ENCODE assay signal across 8 cellular contexts in the genomic region with DNA sequence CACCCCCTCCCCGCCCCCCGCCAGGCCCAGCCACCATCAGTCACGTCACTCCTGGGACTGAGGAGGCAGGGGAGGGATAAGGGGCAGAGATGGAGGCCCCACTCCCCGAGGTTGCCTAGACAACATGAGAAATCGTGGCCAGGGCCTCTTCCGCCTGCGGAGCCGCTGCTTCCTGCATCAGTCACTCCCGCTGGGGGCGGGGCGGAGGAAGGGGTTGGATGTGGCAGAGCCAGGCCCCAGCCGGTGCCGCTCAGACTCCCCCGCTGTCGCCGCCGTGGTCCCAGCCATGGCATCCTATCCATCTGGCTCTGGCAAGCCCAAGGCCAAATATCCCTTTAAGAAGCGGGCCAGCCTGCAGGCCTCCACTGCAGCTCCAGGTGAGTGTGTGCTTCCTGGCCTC. TPM values are rescaled to one million over a fixed set of nuclear protein-coding genes. Genes with fewer than 3 reads are reported as not detected.
DNase-seq lines count a peak whose midpoint lies in the region; ATAC-seq and TF ChIP-seq lines count a peak whose summit lies in the region.

No MANE protein-coding gene starts in this region.

- CTCF ChIA-PET in HCT116 (lab: Charles Lee) = interaction anchor here (1.2 to 2.0 kb wide), 4 partner anchors 9 to 73 kb away, joined by 4 to 13 read pairs (median 8); partner anchors contain the start of gene GNAI3

- H3F3A ChIP-seq in MM.1S (ENCODE audit: insufficient read depth, low read length) (no peaks in the 10 kb centered on the region), neural progenitor cell (ENCODE audit: low read depth) (peaks cover 16% of the 10 kb centered on the region)

- H3K27me3 Mint-ChIP-seq in neural progenitor cell (ENCODE audit: insufficient read depth, low read depth) = peaks cover 5% of the 10 kb centered on the region

- no peaks in the 10 kb centered on the region for H3K9me3 ChIP-seq in HCT116 (ENCODE audit: control insufficient read depth in 1 of 2, insufficient read depth in 1 of 2, low read depth in 1 of 2, low read length in 2 of 2)
- no peaks in the 10 kb centered on the region for H3K9me3 ChIP-seq in MM.1S (replicated peaks; ENCODE audit: insufficient read depth, low read length)
- H3K9me3 ChIP-seq in neural progenitor cell (ENCODE audit: low read depth) = no peaks in the 10 kb centered on the region
- no peaks in the 10 kb centered on the region for H3K9me3 ChIP-seq in stomach

- intact Hi-C loops in HCT116 (cut with micrococcal nuclease) (no loop called here), stomach (cut with DNase I; ENCODE audit: low total_unique reads) (no loop called here)

- H3K36me3 Mint-ChIP-seq in neural progenitor cell = peaks cover 8% of the 10 kb centered on the region

- peak overlapping the region; percentile 100 for H3K4me2 ChIP-seq in HCT116 (ENCODE audit: low read length)
- H3K4me2 ChIP-seq in MM.1S (ENCODE audit: low read depth, low read length) = peak overlapping the region; percentile 90; the same call in 1 of the 2 replicates
- peak overlapping the region; percentile 96 for H3K4me2 ChIP-seq in neural progenitor cell

- in situ Hi-C loops in G401 (cut with HindIII; ENCODE audit: low sequenced_read_pairs) = no loop called here

- H3K9ac ChIP-seq in HCT116 (ENCODE audit: low read length) (peak overlapping the region; percentile 99), MM.1S (ENCODE audit: low read length) (peak overlapping the region; percentile 83; the same call in 1 of the 2 replicates), neural progenitor cell (peak overlapping the region; percentile 63)

- H3K4me3 Mint-ChIP-seq in neural progenitor cell = peak overlapping the region; percentile 99

- H3K4me1 ChIP-seq in HCT116 (ENCODE audit: control insufficient read depth in 1 of 2, insufficient read depth in 2 of 2, low read length in 2 of 2) = peaks cover 30 to 47% of the 10 kb centered on the region in 2 experiments; a peak in 3 of 4 replicates
- H3K4me1 ChIP-seq in MM.1S (ENCODE audit: low read length) = peaks cover 7% of the 10 kb centered on the region
- H3K4me1 ChIP-seq in neural progenitor cell = peaks cover 22% of the 10 kb centered on the region
- peaks cover 40 to 77% (median 63%) of the 10 kb centered on the region in 4 donors for H3K4me1 ChIP-seq in stomach

- no peaks in the 10 kb centered on the region for H3K27me3 ChIP-seq in HCT116 (ENCODE audit: insufficient read depth, low read length)
- H3K27me3 ChIP-seq in MM.1S (replicated peaks; ENCODE audit: insufficient read depth, low read length) = no peaks in the 10 kb centered on the region
- no peaks in the 10 kb centered on the region for H3K27me3 ChIP-seq in neural progenitor cell
- H3K27me3 ChIP-seq in stomach = no peaks in the 10 kb centered on the region

- no peak for TF ChIP-seq EP300 in stomach (IDR thresholded peaks at IDR 0.05)

- H3K4me3 ChIP-seq in HCT116 (replicated peaks in 1 of 2; ENCODE audit: low read depth in 1 of 2, low read length in 2 of 2) = peak overlapping the region; percentile 88 to 95
- peak overlapping the region; percentile 86 for H3K4me3 ChIP-seq in MM.1S (ENCODE audit: low read length)
- H3K4me3 ChIP-seq in foreskin fibroblast (ENCODE audit: low read depth in 1 of 2, low read length in 2 of 2) = peak overlapping the region; percentile 86 to 99
- peak overlapping the region; percentile 79 for H3K4me3 ChIP-seq in neural progenitor cell
- peak overlapping the region; percentile 64 to 81 (median 76) for H3K4me3 ChIP-seq in stomach

- TF ChIP-seq CTCF in HCT116 (IDR thresholded peaks at IDR 0.05 in 2 of 3, conservative IDR thresholded peaks at IDR 0.05 in 1 of 3; ENCODE audit: borderline replicate concordance in 1 of 3, insufficient read depth in 1 of 3, low read depth in 2 of 3, low read length in 2 of 3) (no peak), MM.1S (IDR thresholded peaks at IDR 0.05; ENCODE audit: low read length) (no peak), foreskin fibroblast (IDR thresholded peaks at IDR 0.05; ENCODE audit: low read depth, low read length) (no peak), neural progenitor cell (IDR thresholded peaks at IDR 0.05) (no peak), stomach (IDR thresholded peaks at IDR 0.05) (no peak)

- H3K9me2 ChIP-seq in HCT116 (ENCODE audit: insufficient read depth) = no peaks in the 10 kb centered on the region
- no peaks in the 10 kb centered on the region for H3K9me2 ChIP-seq in MM.1S (replicated peaks; ENCODE audit: insufficient read depth, low read length)

- H3K79me2 ChIP-seq in HCT116 (ENCODE audit: insufficient read depth, low read length) (peaks cover 53% of the 10 kb centered on the region), MM.1S (ENCODE audit: low read length) (peaks cover 32% of the 10 kb centered on the region), neural progenitor cell (ENCODE audit: low read depth) (peaks cover 44% of the 10 kb centered on the region)

- POLR2A ChIA-PET in HCT116 (lab: Charles Lee) = interaction anchor here (1.3 to 2.3 kb wide), 2 partner anchors 15 to 73 kb away, joined by 4 to 17 read pairs; partner anchors contain the start of gene GNAI3

- peak; percentile 92 for DNase-seq in G401 (ENCODE audit: low spot score)
- DNase-seq in HCT116 (ENCODE audit: low read depth, low spot score) = peak; percentile 48
- peak; percentile 83 for DNase-seq in MM.1S
- DNase-seq in SHP77 treated with DMSO at 0.1 percent for 48 hours (lab: John Stamatoyannopoulos, UW) = peak; percentile 69
- peak; percentile 96 for DNase-seq in activated gamma-delta T cell treated with Interleukin-2 at 50 U/mL for 16 hours
- peak; percentile 96 to 98 for DNase-seq in foreskin fibroblast
- peak; percentile 94 for DNase-seq in neural progenitor cell (ENCODE audit: low spot score)
- DNase-seq in stomach = peak; percentile 91

- no peak overlapping the region for H2AFZ ChIP-seq in HCT116 (ENCODE audit: low read depth, low read length, poor library complexity, severe bottlenecking)
- 0 out of 2 replicates have a peak overlapping the region, but pooled peaks have one; percentile 38 for H2AFZ ChIP-seq in MM.1S (ENCODE audit: low read length)
- no peak overlapping the region for H2AFZ ChIP-seq in neural progenitor cell (replicated peaks)

- peaks cover 60% of the 10 kb centered on the region for H3K4me1 Mint-ChIP-seq in neural progenitor cell

- 0 to 4% (median 1%) methylated on average over 8 to 18 of the region's 18 CpGs for WGBS in stomach, 5 donors

- no peak for TF ChIP-seq POLR2A in HCT116 (IDR thresholded peaks at IDR 0.05; ENCODE audit: borderline replicate concordance, extremely low read depth, insufficient read depth, insufficient read length)
- no peak for TF ChIP-seq POLR2A in stomach (IDR thresholded peaks at IDR 0.05)

- H3K36me3 ChIP-seq in HCT116 (ENCODE audit: control insufficient read depth in 1 of 2, insufficient read depth in 2 of 2, low read length in 2 of 2) (no peaks in the 10 kb centered on the region; a peak in 1 of 4 replicates), MM.1S (replicated peaks; ENCODE audit: insufficient read depth, low read length) (no peaks in the 10 kb centered on the region), neural progenitor cell (no peaks in the 10 kb centered on the region), stomach (peaks cover 2 to 10% (median 4%) of the 10 kb centered on the region in 4 donors)

- RAD21 ChIA-PET in HCT116 (lab: Charles Lee; ENCODE audit: low non-redundant PET in 1 of 2, low total read pairs in 2 of 2, uncharacterized antibody in 2 of 2, unreplicated experiment in 2 of 2) = no interaction called here

- no peak overlapping the region for H3K27ac Mint-ChIP-seq in neural progenitor cell

- no TSS peak for BruUV-seq in HCT116 (replicated peaks; lab: Mats Ljungman, UMichigan)

- TF ChIP-seq RAD21 in HCT116 (IDR thresholded peaks at IDR 0.05; ENCODE audit: low read depth) = no peak

- H3K27ac ChIP-seq in HCT116 (ENCODE audit: low read depth, low read length) = peak overlapping the region; percentile 86
- H3K27ac ChIP-seq in MM.1S (ENCODE audit: low read length) = no peak overlapping the region
- no peak overlapping the region for H3K27ac ChIP-seq in neural progenitor cell
- peak overlapping the region; percentile 84 to 90 (median 88) for H3K27ac ChIP-seq in stomach

- ATAC-seq in HCT116 = peak; percentile 80

- H4K20me1 ChIP-seq in HCT116 (ENCODE audit: insufficient read depth) (no peaks in the 10 kb centered on the region), MM.1S (ENCODE audit: insufficient read depth, low read length) (no peaks in the 10 kb centered on the region), neural progenitor cell (ENCODE audit: low read depth) (peaks cover 29% of the 10 kb centered on the region)

- H3K9me3 Mint-ChIP-seq in neural progenitor cell = no peaks in the 10 kb centered on the region

TF ChIP-seq in HCT116, 20 proteins besides CTCF, POLR2A, EP300 and RAD21:
- TF ChIP-seq EZH2 (IDR thresholded peaks at IDR 0.05) (no peak), YY1 (IDR thresholded peaks at IDR 0.05; ENCODE audit: extremely low read depth, insufficient replicate concordance, low read depth, low read length) (peak; percentile 17)

RNA-seq across cellular contexts. Expression of gene AMPD2, which starts 1.3 kb away (rescaled TPM):
- total RNA-seq in G401 (2014; rRNA removed; shearing (Covaris generic)) = 90.0 and 101 TPM in 2 replicates
- 69.9 TPM for total RNA-seq in HCT116 (2021; ENCODE audit: unreplicated experiment)
- 51.0 and 66.3 TPM in 2 replicates for polyA plus RNA-seq in HCT116 (2012)
- 22.9 and 49.8 TPM in 2 replicates for total RNA-seq in neural progenitor cell (ENCODE audit: low replicate concordance)
- 100 to 1,000 TPM in 3 of 5 donors, 10 to 100 TPM in 2; 69.4 to 364 (median 212) TPM for total RNA-seq in stomach
- polyA plus RNA-seq in stomach = 10 to 100 TPM; 16.1 to 22.5 (median 18.9) TPM

RNA-seq across cellular contexts. Expression of gene GNAT2, which starts 1.5 kb away (rescaled TPM):
- not detected in 2 replicates for total RNA-seq in G401 (2014; rRNA removed; shearing (Covaris generic))
- total RNA-seq in HCT116 (2021; ENCODE audit: unreplicated experiment) (0.76 TPM), neural progenitor cell (ENCODE audit: low replicate concordance) (0.25 TPM in 1 of 2 replicates, not detected in the other), stomach (not detected)
- polyA plus RNA-seq in HCT116 (2012) = 0.16 and 0.34 TPM in 2 replicates
- under 1 TPM in 1 of 3 donors, not detected in 2; 0.43 TPM for polyA plus RNA-seq in stomach

RNA-seq across cellular contexts. Expression of gene GSTM4, which starts 35.0 kb away (rescaled TPM):
- 18.7 and 24.5 TPM in 2 replicates for total RNA-seq in G401 (2014; rRNA removed; shearing (Covaris generic))
- total RNA-seq in HCT116 (2021; ENCODE audit: unreplicated experiment) = 15.9 TPM
- polyA plus RNA-seq in HCT116 (2012) = 14.9 and 18.0 TPM in 2 replicates
- total RNA-seq in neural progenitor cell (ENCODE audit: low replicate concordance) = 4.3 and 17.3 TPM in 2 replicates
- 10 to 100 TPM in 4 of 5 donors, 1 to 10 TPM in 1; 7.5 to 63.6 (median 22.3) TPM for total RNA-seq in stomach
- polyA plus RNA-seq in stomach = 10 to 100 TPM; 23.6 to 32.6 (median 24.7) TPM

RNA-seq across cellular contexts. Expression of gene GSTM2, which starts 47.0 kb away (rescaled TPM):
- 18.2 and 24.6 TPM in 2 replicates for total RNA-seq in G401 (2014; rRNA removed; shearing (Covaris generic))
- total RNA-seq in HCT116 (2021; ENCODE audit: unreplicated experiment) (5.9 TPM), neural progenitor cell (ENCODE audit: low replicate concordance) (15.6 and 24.2 TPM in 2 replicates), stomach (100 to 1,000 TPM in 3 of 5 donors, 10 to 100 TPM in 2; 22.3 to 219 (median 126) TPM)
- 3.8 and 5.3 TPM in 2 replicates for polyA plus RNA-seq in HCT116 (2012)
- 100 to 1,000 TPM; 102 to 149 (median 122) TPM for polyA plus RNA-seq in stomach

Comparison
In these comparisons a context has a peak if more than half of its experiments do, and no peak if none do; other contexts are left out.
1. H3K27ac ChIP-seq: peak in HCT116 (single experiment) and stomach (5 of 5); none in MM.1S (single experiment) and neural progenitor cell (single experiment).
2. Peak in every context shown above with its lines, with median percentiles within 50 percentile points of each other: DNase-seq, H3K4me2 ChIP-seq, H3K4me3 ChIP-seq and H3K9ac ChIP-seq.